13 cellular contexts compared by ENCODE assay signal in genomic region chr5:72156921-72157320, GRCh38. TPM values are rescaled to one million over a fixed set of nuclear protein-coding genes. Genes with fewer than 3 reads are reported as not detected.
DNase-seq lines count a peak whose midpoint lies in the region; ATAC-seq, FAIRE-seq and TF ChIP-seq lines count a peak whose summit lies in the region.
"Had no signal": no experiment of that assay in that cellular context is flagged by ENCODE, and none has a peak within 500 bp of the region (broad histone marks: within the 10 kb centered on the region; RNA-seq: fewer than 3 reads in every experiment).

No MANE protein-coding gene starts in this region.

- intact Hi-C loops in lower lobe of right lung (cut with DNase I) = no loop called here

- TF ChIP-seq CTCF in bronchial epithelial cell (IDR thresholded peaks at IDR 0.05; ENCODE audit: insufficient read depth, low read length, severe bottlenecking) (no peak), thoracic aorta (IDR thresholded peaks at IDR 0.05) (no peak), lower lobe of right lung (IDR thresholded peaks at IDR 0.05) (no peak), hepatocyte (IDR thresholded peaks at IDR 0.05; ENCODE audit: poor library complexity) (no peak)

- ATAC-seq in thoracic aorta (ENCODE audit: insufficient number of reproducible peaks, low FRiP score, low read depth) = no peak
- ATAC-seq in lower lobe of right lung = no peak
- no peak for ATAC-seq in HG02885 (IDR thresholded peaks at IDR 0.05; ENCODE audit: poor library complexity, unreplicated experiment)

- H2AFZ ChIP-seq in hepatocyte = no peak overlapping the region
- H2AFZ ChIP-seq: PC-9 had no signal

- H3K27me3 ChIP-seq in bronchial epithelial cell (ENCODE audit: control insufficient read depth, insufficient read depth, low read length) (no peaks in the 10 kb centered on the region), thoracic aorta (replicated peaks; ENCODE audit: insufficient read depth) (no peaks in the 10 kb centered on the region), lower lobe of right lung (ENCODE audit: low read depth) (no peaks in the 10 kb centered on the region), hepatocyte (no peaks in the 10 kb centered on the region)
- H3K27me3 ChIP-seq: thyroid gland had no signal

- peaks cover 21% of the 10 kb centered on the region for H3K79me2 ChIP-seq in hepatocyte

- H3K4me1 ChIP-seq in thoracic aorta (ENCODE audit: control insufficient read depth in 1 of 2, low read depth in 2 of 2) (peaks cover 48 to 100% of the 10 kb centered on the region in 2 donors), lower lobe of right lung (no peaks in the 10 kb centered on the region), hepatocyte (ENCODE audit: insufficient read depth) (peaks cover 13% of the 10 kb centered on the region)
- H3K4me1 ChIP-seq: thyroid gland had no signal

- no peaks in the 10 kb centered on the region for H4K20me1 ChIP-seq in hepatocyte (ENCODE audit: insufficient read depth, poor library complexity, severe bottlenecking)

- DNase-seq in HS-5 (ENCODE audit: low read depth) = peak; percentile 94
- peak; percentile 35 for DNase-seq in bronchial epithelial cell (ENCODE audit: low read depth)
- DNase-seq in kidney glomerular epithelial cell (lab: John Stamatoyannopoulos, UW) = peak; percentile 19
- DNase-seq in thoracic aorta (ENCODE audit: low spot score) = no peak
- DNase-seq in lower lobe of right lung = no peak
- DNase-seq in hepatocyte (ENCODE audit: low spot score) = no peak
- DNase-seq in nucleus accumbens (lab: John Stamatoyannopoulos, UW) = no peak
- DNase-seq: activated naive CD4-positive, alpha-beta T cell treated with Interleukin-2 at 50 U/mL for 16 hours; NCI-H1694; PC-9; thyroid gland had no signal

- no peaks in the 10 kb centered on the region for H3K9me2 ChIP-seq in hepatocyte (replicated peaks; ENCODE audit: insufficient read depth)

- peak overlapping the region; percentile 90 to 97 for H3K27ac ChIP-seq in thoracic aorta
- no peak overlapping the region for H3K27ac ChIP-seq in lower lobe of right lung
- H3K27ac ChIP-seq in hepatocyte = no peak overlapping the region
- H3K27ac ChIP-seq: PC-9 had no signal

- H3K4me2 ChIP-seq in hepatocyte = no peak overlapping the region
- H3K4me2 ChIP-seq: PC-9 had no signal

- WGBS in hepatocyte (ENCODE audit: low lambda C conversion rate, missing lambda C conversion rate) = 60% methylated on average over 3 of the region's 3 CpGs

- H3K9me3 ChIP-seq in thoracic aorta (no peaks in the 10 kb centered on the region), lower lobe of right lung (no peaks in the 10 kb centered on the region), hepatocyte (ENCODE audit: low read depth) (no peaks in the 10 kb centered on the region)
- H3K9me3 ChIP-seq: thyroid gland had no signal

- H3K4me3 ChIP-seq in bronchial epithelial cell (ENCODE audit: low read depth, low read length) (no peak overlapping the region), thoracic aorta (no peak overlapping the region), lower lobe of right lung (no peak overlapping the region), hepatocyte (no peak overlapping the region)
- H3K4me3 ChIP-seq: PC-9, thyroid gland had no signal

- H3K36me3 ChIP-seq in bronchial epithelial cell (ENCODE audit: control insufficient read depth, insufficient read depth, low read length) (no peaks in the 10 kb centered on the region), thoracic aorta (no peaks in the 10 kb centered on the region), lower lobe of right lung (no peaks in the 10 kb centered on the region), hepatocyte (replicated peaks; ENCODE audit: insufficient read depth, low read depth) (no peaks in the 10 kb centered on the region)
- H3K36me3 ChIP-seq: thyroid gland had no signal

- no peak for FAIRE-seq in bronchial epithelial cell (lab: Jason Lieb, UNC)
- FAIRE-seq: G401.6 had no signal

RNA-seq across cellular contexts. Expression of gene MAP1B, which starts 49.6 kb away (rescaled TPM):
- total RNA-seq in bronchial epithelial cell = 5.8 and 9.7 TPM in 2 replicates
- 1,000 to 10,000 TPM in 1 of 2 donors, 100 to 1,000 TPM in 1; 616 to 1,045 TPM for total RNA-seq in thoracic aorta
- 20.6 TPM for total RNA-seq in lower lobe of right lung
- 40.8 and 82.4 TPM in 2 replicates for total RNA-seq in hepatocyte
- 115 and 142 TPM in 2 replicates for polyA plus RNA-seq in hepatocyte

Comparison
In these comparisons a context has a peak if more than half of its experiments do, and no peak if none do; other contexts are left out.
1. DNase-seq: peak in HS-5 (single experiment), bronchial epithelial cell (single experiment) and kidney glomerular epithelial cell (single experiment); none in thoracic aorta (single experiment), lower lobe of right lung (single experiment), hepatocyte (single experiment) and nucleus accumbens (0 of 56).
2. H3K27ac ChIP-seq: peak in thoracic aorta (2 of 2); none in lower lobe of right lung (single experiment) and hepatocyte (single experiment).